ENCODE assay signal across 8 cellular contexts in the genomic region with DNA sequence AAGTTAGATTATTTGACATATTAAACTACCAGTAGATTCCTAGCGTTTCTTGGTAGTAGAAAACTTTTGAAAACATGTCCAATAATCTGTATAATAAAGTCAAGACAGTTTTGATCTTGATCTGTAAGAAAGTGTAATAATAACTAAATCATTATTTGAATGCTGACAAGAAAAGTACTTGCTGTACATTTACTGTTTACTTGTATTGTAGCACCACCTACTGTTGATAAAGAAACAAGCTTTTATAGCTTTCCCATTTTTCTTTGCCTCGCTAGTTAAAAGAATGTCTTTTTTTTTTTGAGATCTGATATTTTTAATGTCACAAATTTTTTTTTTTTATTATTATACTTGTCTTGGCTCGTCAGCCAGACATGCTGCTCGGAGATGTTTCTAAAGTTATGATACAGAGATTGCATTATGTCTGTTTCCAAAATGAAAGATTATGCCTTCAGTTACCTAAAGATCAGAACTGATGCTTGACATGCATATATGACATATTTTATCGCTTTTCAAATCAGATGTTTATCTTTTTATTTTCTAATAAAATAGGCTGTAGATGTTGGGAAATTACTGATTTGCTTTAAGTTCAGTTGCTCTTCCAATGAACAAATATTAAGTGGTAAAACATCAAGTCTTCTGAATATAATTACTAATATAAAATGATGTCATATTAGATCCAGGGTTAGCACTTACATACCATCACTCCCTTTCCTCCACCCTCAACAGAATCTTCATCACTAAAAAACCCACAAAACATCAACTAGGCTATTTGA.
A peak's percentile ranks its signal among the peaks of the same experiment; 100 is the strongest.
DNase-seq lines count a peak whose midpoint lies in the region; ATAC-seq and TF ChIP-seq lines count a peak whose summit lies in the region.

No MANE protein-coding gene starts in this region.

- CTCF ChIA-PET in Caco-2 (lab: Charles Lee), result interaction anchor here (0.5 to 1.2 kb wide), 6 partner anchors 91 to 535 kb away, joined by 3 to 17 read pairs (median 3); a partner anchor contains a TSS

- no peak overlapping the region for H3K27ac Mint-ChIP-seq in Caco-2 (ENCODE audit: unreplicated experiment)

- H3K9me2 ChIP-seq in Karpas-422 (replicated peaks; ENCODE audit: insufficient read depth, low read length), result no peaks in the 10 kb centered on the region

- H3K27ac ChIP-seq in Karpas-422 (ENCODE audit: low read length), result no peak overlapping the region
- peak overlapping the region; percentile 43 for H3K27ac ChIP-seq in SJSA1

- BruUV-seq in Caco-2 (replicated peaks; lab: Mats Ljungman, UMichigan), result no TSS peak

- H3K4me1 ChIP-seq in Caco-2, result peaks cover 39% of the 10 kb centered on the region
- peaks cover 4% of the 10 kb centered on the region for H3K4me1 ChIP-seq in Karpas-422 (ENCODE audit: low read length)
- peaks cover 46% of the 10 kb centered on the region for H3K4me1 ChIP-seq in SJSA1 (replicated peaks)

- H3K4me3 ChIP-seq in Caco-2 (ENCODE audit: low read depth, low read length) (no peak overlapping the region), Karpas-422 (ENCODE audit: low read length) (no peak overlapping the region), SJSA1 (no peak overlapping the region), fibroblast of pulmonary artery (replicated peaks; ENCODE audit: low read depth, low read length) (no peak overlapping the region)

- H3K9me3 ChIP-seq in Caco-2 (no peaks in the 10 kb centered on the region), Karpas-422 (ENCODE audit: low read length) (no peaks in the 10 kb centered on the region), SJSA1 (replicated peaks) (no peaks in the 10 kb centered on the region)

- no peaks in the 10 kb centered on the region for H3K79me2 ChIP-seq in Karpas-422 (ENCODE audit: low read length)

- H3K4me1 Mint-ChIP-seq in Caco-2 (ENCODE audit: low read depth, unreplicated experiment), result peaks cover 31% of the 10 kb centered on the region

- H3K4me2 ChIP-seq in Karpas-422 (ENCODE audit: low read depth, low read length, poor library complexity, severe bottlenecking), result no peak overlapping the region

- DNase-seq in Caco-2 (no peak), Karpas-422 (peak; percentile 78), SJSA1 (ENCODE audit: low read depth in 1 of 2, low spot score in 2 of 2) (peak in 1 of 2 experiments; percentile 52), fibroblast of pulmonary artery (ENCODE audit: low read depth) (peak; percentile 78), putamen (ENCODE audit: low spot score) (peak; percentile 62)

- no peaks in the 10 kb centered on the region for H3K36me3 ChIP-seq in Caco-2 (ENCODE audit: control insufficient read depth, insufficient read depth, low read length)
- H3K36me3 ChIP-seq in Karpas-422 (ENCODE audit: insufficient read depth, low read length), result no peaks in the 10 kb centered on the region
- H3K36me3 ChIP-seq in SJSA1, result no peaks in the 10 kb centered on the region

- no peak overlapping the region for H2AFZ ChIP-seq in Karpas-422 (ENCODE audit: low read length)

- no peaks in the 10 kb centered on the region for H3K27me3 Mint-ChIP-seq in Caco-2 (ENCODE audit: insufficient read depth, unreplicated experiment)

- intact Hi-C loops in Caco-2 (cut with micrococcal nuclease; ENCODE audit: unreplicated experiment), result loop anchor here (1.0 to 5.0 kb wide), 5 partner anchors 87 to 1012 kb away; a partner anchor contains a TSS

- peak; percentile 41 to 51 for TF ChIP-seq CTCF in Caco-2 (IDR thresholded peaks at IDR 0.05; ENCODE audit: insufficient read depth in 1 of 2, low read depth in 1 of 2, low read length in 1 of 2, severe bottlenecking in 1 of 2, unreplicated experiment in 1 of 2)
- peak; percentile 51 for TF ChIP-seq CTCF in fibroblast of pulmonary artery (IDR thresholded peaks at IDR 0.05; ENCODE audit: low read length, missing control alignments)

- H4K20me1 ChIP-seq in Karpas-422 (ENCODE audit: insufficient read depth, low read depth, low read length), result no peaks in the 10 kb centered on the region

- H3K4me3 Mint-ChIP-seq in Caco-2 (ENCODE audit: unreplicated experiment), result no peak overlapping the region

- H3K36me3 Mint-ChIP-seq in Caco-2 (ENCODE audit: insufficient read depth, unreplicated experiment), result peaks cover 3% of the 10 kb centered on the region

- POLR2A ChIA-PET in Caco-2 (lab: Charles Lee), result interaction anchor here (0.6 to 0.7 kb wide), 2 partner anchors 266 to 463 kb away, joined by 3 to 4 read pairs; no protein-coding TSS in a partner anchor

- H3K27me3 ChIP-seq in Caco-2 (replicated peaks; ENCODE audit: control insufficient read depth, insufficient read depth, low read length) (no peaks in the 10 kb centered on the region), Karpas-422 (ENCODE audit: low read length) (no peaks in the 10 kb centered on the region), SJSA1 (replicated peaks) (no peaks in the 10 kb centered on the region)

- H3K9me3 Mint-ChIP-seq in Caco-2 (ENCODE audit: unreplicated experiment), result no peaks in the 10 kb centered on the region

- no peak for ATAC-seq in HG02642 (IDR thresholded peaks at IDR 0.05; ENCODE audit: poor library complexity, unreplicated experiment)
- no peak for ATAC-seq in activated CD4-positive, CD25-positive, alpha-beta regulatory T cell treated with anti-CD3 and anti-CD28 coated beads, Interleukin-2, amount 50 U/mL, for 24 hours
- ATAC-seq in GM21737 (IDR thresholded peaks at IDR 0.05; ENCODE audit: unreplicated experiment), result no peak

- H3K9ac ChIP-seq in Karpas-422 (ENCODE audit: low read length), result no peak overlapping the region

Comparison
In these comparisons a context has a peak if more than half of its experiments do, and no peak if none do; other contexts are left out.
1. DNase-seq: peak in Karpas-422 (single experiment), fibroblast of pulmonary artery (single experiment) and putamen (single experiment); none in Caco-2 (0 of 2).